Comparison of ENCODE assay signal across 14 cellular contexts in genomic region chr7:93861325-93861949, GRCh38. TPM values are rescaled to one million over a fixed set of nuclear protein-coding genes. Genes with fewer than 3 reads are reported as not detected.
DNase-seq lines count a peak whose midpoint lies in the region; ATAC-seq and TF ChIP-seq lines count a peak whose summit lies in the region.
"Had no signal": no experiment of that assay in that cellular context is flagged by ENCODE, and none has a peak within 500 bp of the region (broad histone marks: within the 10 kb centered on the region; RNA-seq: fewer than 3 reads in every experiment).

No MANE protein-coding gene starts in this region.

- intact Hi-C loops in CD14-positive monocyte (cut with micrococcal nuclease), result no loop called here

- in situ Hi-C loops in G401 (cut with HindIII; ENCODE audit: low sequenced_read_pairs), result no loop called here

- no peak overlapping the region for H3K27ac ChIP-seq in RWPE1
- H3K27ac ChIP-seq: suprapubic skin had no signal

- ATAC-seq in HG03378 (IDR thresholded peaks at IDR 0.05; ENCODE audit: unreplicated experiment), result no peak
- ATAC-seq in GM21367 (IDR thresholded peaks at IDR 0.05; ENCODE audit: unreplicated experiment), result no peak

- H3K27ac Mint-ChIP-seq in CD14-positive monocyte, result no peak overlapping the region
- no peak overlapping the region for H3K27ac Mint-ChIP-seq in HFFc6
- no peak overlapping the region for H3K27ac Mint-ChIP-seq in nephron
- H3K27ac Mint-ChIP-seq: activated naive CD4-positive, alpha-beta T cell treated with anti-CD3 and anti-CD28 coated beads, Interleukin-2, amount 50 U/mL, for 24 hours; memory B cell had no signal

- peaks cover 0 to 4% (median 0%) of the 10 kb centered on the region in 7 donors for H3K9me3 Mint-ChIP-seq in CD14-positive monocyte
- H3K9me3 Mint-ChIP-seq in HFFc6, result no peaks in the 10 kb centered on the region
- H3K9me3 Mint-ChIP-seq in nephron, result no peaks in the 10 kb centered on the region
- H3K9me3 Mint-ChIP-seq: activated naive CD4-positive, alpha-beta T cell treated with anti-CD3 and anti-CD28 coated beads, Interleukin-2, amount 50 U/mL, for 24 hours; memory B cell had no signal

- DNase-seq in CD14-positive monocyte (ENCODE audit: low spot score) (no peak), HFFc6 (no peak), RWPE1 (ENCODE audit: low spot score) (no peak), NCI-H1105 (lab: John Stamatoyannopoulos, UW) (no peak), G401 (ENCODE audit: low spot score) (no peak)
- DNase-seq: NCI-H1092, NCI-H446, occipital lobe had no signal

- H3K27me3 Mint-ChIP-seq in CD14-positive monocyte (ENCODE audit: low read depth in 3 of 3), result peaks cover 0 to 2% (median 2%) of the 10 kb centered on the region in 3 donors
- peaks cover 7% of the 10 kb centered on the region for H3K27me3 Mint-ChIP-seq in HFFc6 (ENCODE audit: insufficient read depth)
- no peaks in the 10 kb centered on the region for H3K27me3 Mint-ChIP-seq in nephron (ENCODE audit: low read depth)
- H3K27me3 Mint-ChIP-seq: activated naive CD4-positive, alpha-beta T cell treated with anti-CD3 and anti-CD28 coated beads, Interleukin-2, amount 50 U/mL, for 24 hours had no signal

- H3K36me3 Mint-ChIP-seq in CD14-positive monocyte (no peaks in the 10 kb centered on the region), HFFc6 (ENCODE audit: low read depth) (no peaks in the 10 kb centered on the region), nephron (ENCODE audit: low read depth) (no peaks in the 10 kb centered on the region)
- H3K36me3 Mint-ChIP-seq: activated naive CD4-positive, alpha-beta T cell treated with anti-CD3 and anti-CD28 coated beads, Interleukin-2, amount 50 U/mL, for 24 hours; memory B cell had no signal

- H3K4me1 Mint-ChIP-seq in CD14-positive monocyte, result no peaks in the 10 kb centered on the region
- H3K4me1 Mint-ChIP-seq in HFFc6 (ENCODE audit: low read depth), result no peaks in the 10 kb centered on the region
- H3K4me1 Mint-ChIP-seq in nephron, result no peaks in the 10 kb centered on the region
- H3K4me1 Mint-ChIP-seq: activated naive CD4-positive, alpha-beta T cell treated with anti-CD3 and anti-CD28 coated beads, Interleukin-2, amount 50 U/mL, for 24 hours; memory B cell had no signal

- CTCF ChIA-PET in RWPE1 (lab: Yijun Ruan, JAX), result interaction anchor here (0.6 kb wide), 2 partner anchors 42 to 1877 kb away, joined by 3 read pairs; no protein-coding TSS in a partner anchor

- TF ChIP-seq CTCF in CD14-positive monocyte (IDR thresholded peaks at IDR 0.05), result peak; percentile 19
- TF ChIP-seq CTCF in HFFc6 (IDR thresholded peaks at IDR 0.05), result peak; percentile 75
- TF ChIP-seq CTCF in RWPE1 (conservative IDR thresholded peaks at IDR 0.05; ENCODE audit: low read depth), result peak; percentile 36
- TF ChIP-seq CTCF in nephron (IDR thresholded peaks at IDR 0.05; ENCODE audit: unreplicated experiment in 3 of 3), result peak; percentile 20 to 32 (median 23)

- H3K4me3 Mint-ChIP-seq in CD14-positive monocyte (no peak overlapping the region), HFFc6 (no peak overlapping the region), nephron (no peak overlapping the region)
- H3K4me3 Mint-ChIP-seq: activated naive CD4-positive, alpha-beta T cell treated with anti-CD3 and anti-CD28 coated beads, Interleukin-2, amount 50 U/mL, for 24 hours; memory B cell had no signal

- POLR2A ChIA-PET in RWPE1 (lab: Yijun Ruan, JAX; ENCODE audit: low non-redundant PET), result no interaction called here

RNA-seq across cellular contexts. Expression of gene TFPI2, which starts 29.1 kb away (rescaled TPM):
- not detected for polyA plus RNA-seq in CD14-positive monocyte
- total RNA-seq in HFFc6 (2021; fragmentation: NEBNext Ultra II Directional; extraction: Animal tissue kit (Norgen Biotek cat#: 25700)), result 10 to 100 TPM; 38.2 to 80.3 (median 54.5) TPM
- total RNA-seq in G401 (2014; rRNA removed; shearing (Covaris generic)), result 0.86 TPM in 1 of 2 replicates, not detected in the other

RNA-seq across cellular contexts. Expression of gene GNGT1, which starts 44.9 kb away (rescaled TPM):
- polyA plus RNA-seq in CD14-positive monocyte, result not detected
- not detected for total RNA-seq in HFFc6 (2021; fragmentation: NEBNext Ultra II Directional; extraction: Animal tissue kit (Norgen Biotek cat#: 25700))
- not detected in 2 replicates for total RNA-seq in G401 (2014; rRNA removed; shearing (Covaris generic))
- total RNA-seq: occipital lobe, suprapubic skin had no signal

Comparison
In these comparisons a context has a peak if more than half of its experiments do, and no peak if none do; other contexts are left out.
1. CTCF ChIP-seq: peak in every context shown above with its lines; median percentile 75 in HFFc6; 36 in RWPE1; 23 in nephron; 19 in CD14-positive monocyte.
2. RNA of gene TFPI2, which starts 29.1 kb away (total RNA-seq): 38.2 to 80.3 TPM in HFFc6; 0.86 TPM in G401; every median in the first group is over 10 times any median in the second.